ENCODE assay signal across 8 cellular contexts in the genomic region with DNA sequence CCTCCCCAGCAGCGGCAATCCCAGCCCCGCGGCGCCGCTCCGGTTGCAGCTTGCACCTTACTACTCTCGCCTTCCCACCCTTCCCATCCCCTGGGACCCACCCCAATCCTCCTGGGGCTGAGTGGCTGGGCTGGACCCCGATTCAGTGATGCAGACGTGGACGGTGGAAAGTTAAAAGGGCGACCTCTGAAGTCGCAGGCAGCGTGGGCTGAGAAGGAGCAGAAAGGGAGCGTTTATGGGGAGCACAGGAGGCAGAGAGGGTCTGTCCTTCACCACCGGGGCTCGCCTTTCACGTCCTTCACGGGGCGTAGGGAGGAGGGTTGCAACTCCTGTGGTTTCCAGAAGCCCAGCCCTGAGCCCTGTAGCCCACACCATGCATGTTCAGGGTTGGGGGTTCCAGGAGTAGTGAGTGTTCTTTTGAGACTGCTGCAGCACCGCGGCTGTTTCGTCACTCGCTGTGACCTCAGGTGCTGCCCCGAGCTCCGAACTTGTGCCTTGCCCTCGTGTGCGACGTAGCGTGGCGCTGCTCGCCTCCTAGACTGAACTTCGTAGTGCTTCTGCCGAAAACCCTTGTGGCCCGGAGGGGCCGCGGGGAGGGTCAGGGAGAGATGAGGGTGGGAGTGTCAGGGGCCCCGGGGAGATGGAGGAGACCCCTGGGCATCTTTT. TPM values are rescaled to one million over a fixed set of nuclear protein-coding genes. Genes with fewer than 3 reads are reported as not detected.
DNase-seq lines count a peak whose midpoint lies in the region; ATAC-seq lines count a peak whose summit lies in the region.

No MANE protein-coding gene starts in this region.

- no peak overlapping the region for H3K27ac ChIP-seq in mesodermal cell (ENCODE audit: low read depth, low read length, severe bottlenecking)

- H3K9me3 ChIP-seq in mesodermal cell (ENCODE audit: control insufficient read depth, low read length): no peaks in the 10 kb centered on the region

- H3K36me3 ChIP-seq in mesodermal cell (ENCODE audit: control insufficient read depth, insufficient read depth, low read length): no peaks in the 10 kb centered on the region

- no peak for ATAC-seq in GM18858 (IDR thresholded peaks at IDR 0.05; ENCODE audit: unreplicated experiment)

- peak overlapping the region; percentile 47 for H3K4me3 ChIP-seq in mesodermal cell (ENCODE audit: extremely low read depth, insufficient read depth, low read length, poor library complexity, severe bottlenecking)

- 0% methylated on average over 11 of the region's 37 CpGs; no CpG with 5 or more reads in 1 of the 2 experiments for WGBS in mesodermal cell (ENCODE audit: insufficient coverage in 2 of 2), 2 experiments

- peaks cover 3% of the 10 kb centered on the region for H3K4me1 ChIP-seq in mesodermal cell (ENCODE audit: control insufficient read depth, insufficient read depth, low read length, poor library complexity, severe bottlenecking)

- peak; percentile 25 for DNase-seq in stimulated activated CD4-positive, alpha-beta T cell treated with anti-CD3 and anti-CD28 coated beads, Interleukin-1b, Interleukin-23, amount 100 ng/mL, for 48 hours
- DNase-seq in stimulated activated CD4-positive, alpha-beta T cell treated with anti-CD3 and anti-CD28 coated beads, Interleukin-2, amount 100 ng/mL, for 48 hours: no peak
- peak; percentile 1 for DNase-seq in cerebellar cortex (ENCODE audit: low spot score)
- DNase-seq in NCI-H2171 treated with DMSO at 0.1 percent for 48 hours (lab: John Stamatoyannopoulos, UW): no peak
- no peak for DNase-seq in cerebellar nuclear complex (lab: John Stamatoyannopoulos, UW)
- DNase-seq in HuH-7 (ENCODE audit: low spot score): no peak

RNA-seq across cellular contexts. Expression of gene NHS, which starts 1.5 kb away (rescaled TPM):
- polyA plus RNA-seq in mesodermal cell (2013, experiment 1 of 2): 4.5 TPM
- 4.6 TPM for polyA plus RNA-seq in mesodermal cell (2013, experiment 2 of 2)

Comparison
In these comparisons a context has a peak if more than half of its experiments do, and no peak if none do; other contexts are left out.
1. DNase-seq: peak in stimulated activated CD4-positive, alpha-beta T cell treated with anti-CD3 and anti-CD28 coated beads, Interleukin-1b, Interleukin-23, amount 100 ng/mL, for 48 hours (single experiment) and cerebellar cortex (single experiment); none in stimulated activated CD4-positive, alpha-beta T cell treated with anti-CD3 and anti-CD28 coated beads, Interleukin-2, amount 100 ng/mL, for 48 hours (0 of 2), NCI-H2171 treated with DMSO at 0.1 percent for 48 hours (single experiment), cerebellar nuclear complex (0 of 2) and HuH-7 (single experiment).